In the genomic region with DNA sequence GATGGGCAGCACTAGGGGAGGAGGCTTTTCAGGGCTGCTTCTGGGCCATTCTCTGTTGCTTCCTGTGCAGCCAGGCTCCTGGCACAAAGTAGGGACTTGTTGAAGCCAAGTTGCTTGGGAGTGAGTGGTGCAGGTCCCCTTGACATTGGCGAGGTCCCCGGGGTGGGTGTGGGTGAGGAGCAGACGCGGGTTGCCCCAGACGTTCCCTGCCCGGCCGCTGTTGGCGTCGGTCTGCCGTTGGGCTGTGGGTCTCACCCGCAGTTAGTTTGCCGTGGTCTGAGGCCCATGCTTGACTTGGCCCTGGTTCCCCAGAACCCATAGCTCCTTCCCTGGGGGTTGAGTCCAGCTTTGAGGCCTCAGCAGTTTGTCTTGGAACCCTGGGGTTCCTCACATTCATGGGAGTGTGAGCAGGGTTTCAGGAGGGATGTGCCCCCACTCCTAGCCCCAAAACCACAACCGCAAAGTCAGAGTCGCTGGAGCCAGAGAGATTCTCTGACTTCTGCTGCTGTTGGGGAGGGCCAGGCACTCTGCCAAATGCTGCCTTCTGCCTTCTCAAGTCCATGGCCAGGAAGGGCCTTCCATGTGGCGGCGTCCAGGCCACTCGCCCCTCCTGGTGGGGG, we compare ENCODE assay signal across 8 cellular contexts.
DNase-seq lines count a peak whose midpoint lies in the region; ATAC-seq and TF ChIP-seq lines count a peak whose summit lies in the region.

No MANE protein-coding gene starts in this region.

- TF ChIP-seq CTCF in brain (conservative IDR thresholded peaks at IDR 0.05) (no peak), lower leg skin (IDR thresholded peaks at IDR 0.05) (no peak), tibial nerve (IDR thresholded peaks at IDR 0.05) (no peak)

- H3K27ac Mint-ChIP-seq in brain, result peak overlapping the region in 4 of 5 experiments; percentile 64 to 83 (median 70)

- peaks cover 8% of the 10 kb centered on the region for H3K36me3 Mint-ChIP-seq in brain

- H3K27me3 ChIP-seq in SJCRH30, result no peaks in the 10 kb centered on the region
- no peaks in the 10 kb centered on the region for H3K27me3 ChIP-seq in tibial nerve

- H3K36me3 ChIP-seq in SJCRH30 (0 out of 2 replicates have a peak, but pooled peaks cover 5% of the 10 kb centered on the region), tibial nerve (peaks cover 0 to 22% (median 0%) of the 10 kb centered on the region in 3 donors)

- peaks cover 43% of the 10 kb centered on the region for H3K4me1 Mint-ChIP-seq in brain

- peak in 1 of 2 donors; percentile 40 for TF ChIP-seq EP300 in tibial nerve (IDR thresholded peaks at IDR 0.05)

- H3K27ac ChIP-seq in SJCRH30, result no peak overlapping the region
- H3K27ac ChIP-seq in tibial nerve, result peak overlapping the region in 3 of 4 donors; percentile 68 to 84 (median 71)

- WGBS in lower leg skin, 2 donors, result 6 to 9% methylated on average over 16 to 17 of the region's 17 CpGs
- WGBS in tibial nerve, 2 donors, result 0 to 3% methylated on average over 4 to 16 of the region's 17 CpGs

- H3K9me3 Mint-ChIP-seq in brain, result peaks cover 0 to 5% (median 0%) of the 10 kb centered on the region in 5 experiments

- H3K4me3 ChIP-seq in SJCRH30, result no peak overlapping the region
- H3K4me3 ChIP-seq in lower leg skin (ENCODE audit: low read depth, poor library complexity, severe bottlenecking), result no peak overlapping the region
- H3K4me3 ChIP-seq in tibial nerve, result no peak overlapping the region

- TF ChIP-seq POLR2A in lower leg skin (IDR thresholded peaks at IDR 0.05) (no peak), tibial nerve (IDR thresholded peaks at IDR 0.05) (no peak)

- no peak for ATAC-seq in HG03139 (IDR thresholded peaks at IDR 0.05; ENCODE audit: unreplicated experiment)

- no peaks in the 10 kb centered on the region for H3K27me3 Mint-ChIP-seq in brain

- peak; percentile 90 for DNase-seq in GDM1 (lab: John Stamatoyannopoulos, UW)
- peak; percentile 81 to 82 for DNase-seq in SJCRH30
- DNase-seq in lower leg skin (ENCODE audit: low spot score in 2 of 2), result peak; percentile 73 to 94
- peak; percentile 74 to 80 for DNase-seq in tibial nerve (ENCODE audit: low spot score in 2 of 2)
- DNase-seq in COR-L47 (lab: John Stamatoyannopoulos, UW), result no peak
- DNase-seq in NCI-H2107 (lab: John Stamatoyannopoulos, UW), result no peak

- H3K9me3 ChIP-seq in SJCRH30 (replicated peaks) (0 out of 2 replicates have a peak, but pooled peaks cover 2% of the 10 kb centered on the region), tibial nerve (peaks cover 0 to 7% (median 0%) of the 10 kb centered on the region in 4 donors)

- intact Hi-C loops in lower leg skin (cut with DNase I; ENCODE audit: low total_unique reads), result no loop called here

- H3K4me3 Mint-ChIP-seq in brain, result no peak overlapping the region

- H3K4me1 ChIP-seq in SJCRH30 (peaks cover 21% of the 10 kb centered on the region), tibial nerve (peaks cover 9 to 93% (median 66%) of the 10 kb centered on the region in 4 donors)

Comparison
In these comparisons a context has a peak if more than half of its experiments do, and no peak if none do; other contexts are left out.
1. DNase-seq: peak in GDM1 (single experiment), SJCRH30 (2 of 2), lower leg skin (2 of 2) and tibial nerve (2 of 2); none in COR-L47 (single experiment) and NCI-H2107 (single experiment).